In genomic region chr6:87078983-87079616, GRCh38 we compare ENCODE assay signal across 9 cellular contexts. TPM values are rescaled to one million over a fixed set of nuclear protein-coding genes. Genes with fewer than 3 reads are reported as not detected.
A peak's percentile ranks its signal among the peaks of the same experiment; 100 is the strongest.
DNase-seq lines count a peak whose midpoint lies in the region; ATAC-seq, FAIRE-seq and TF ChIP-seq lines count a peak whose summit lies in the region.
"Had no signal": no experiment of that assay in that cellular context is flagged by ENCODE, and none has a peak within 500 bp of the region (broad histone marks: within the 10 kb centered on the region; RNA-seq: fewer than 3 reads in every experiment).

No MANE protein-coding gene starts in this region.

- H3K4me2 ChIP-seq in HepG2 (ENCODE audit: low read depth, low read length), result no peak overlapping the region
- H3K4me2 ChIP-seq: BLaER1 had no signal

- no peak overlapping the region for H3K9ac ChIP-seq in HepG2 (ENCODE audit: insufficient read depth, low read depth, low read length)
- H3K9ac ChIP-seq: BLaER1 had no signal

- H3K27ac ChIP-seq in HepG2 (ENCODE audit: extremely low read length, insufficient read depth, low read length), result no peak overlapping the region
- H3K27ac ChIP-seq: BLaER1 had no signal

- peak; percentile 18 for DNase-seq in NCI-H1694 treated with DMSO at 0.1 percent for 48 hours (lab: John Stamatoyannopoulos, UW)
- no peak for DNase-seq in NCI-H1694 (lab: John Stamatoyannopoulos, UW)
- DNase-seq in NCI-H2171 (lab: John Stamatoyannopoulos, UW), result peak; percentile 32
- DNase-seq in activated CD4-positive, CD25-positive, alpha-beta regulatory T cell treated with anti-CD3 and anti-CD28 coated beads, Interleukin-2, amount 50 U/mL, for 16 hours (ENCODE audit: low read depth, low spot score), result peak; percentile 26
- DNase-seq in central memory CD4-positive, alpha-beta T cell, result peak; percentile 4
- peak; percentile 71 for DNase-seq in HepG2 (ENCODE audit: low spot score)
- peak; percentile 46 to 50 for DNase-seq in stimulated activated CD4-positive, alpha-beta T cell treated with anti-CD3 and anti-CD28 coated beads, Interleukin-4, amount 100 ng/mL, for 48 hours (ENCODE audit: low read depth in 2 of 2)

- peak; percentile 86 for TF ChIP-seq CTCF in HepG2 (CRISPR knock-in tag; IDR thresholded peaks at IDR 0.05)

- no TSS peak for BruUV-seq in HepG2 (replicated peaks; lab: Mats Ljungman, UMichigan)

- WGBS in HepG2 (ENCODE audit: low lambda C conversion rate), result 29% methylated on average over 8 of the region's 8 CpGs

- no peak for TF ChIP-seq RAD21 in HepG2 (CRISPR knock-in tag; IDR thresholded peaks at IDR 0.05)

- intact Hi-C loops in HepG2 (cut with micrococcal nuclease; ENCODE audit: unreplicated experiment), result no loop called here

- no peak overlapping the region for H3K4me3 ChIP-seq in HepG2 (replicated peaks in 1 of 3; ENCODE audit: insufficient read depth in 1 of 3, low read depth in 2 of 3, low read length in 3 of 3)
- H3K4me3 ChIP-seq: BLaER1 had no signal

- no peaks in the 10 kb centered on the region for H4K20me1 ChIP-seq in HepG2 (ENCODE audit: insufficient read depth, low read length)
- H4K20me1 ChIP-seq: BLaER1 had no signal

- TF ChIP-seq EP300 in HepG2 (IDR thresholded peaks at IDR 0.05; ENCODE audit: low read depth in 2 of 2, low read length in 2 of 2), result no peak
- TF ChIP-seq EP300 in HepG2 (CRISPR knock-in tag; IDR thresholded peaks at IDR 0.05; ENCODE audit: borderline replicate concordance), result no peak

- no peaks in the 10 kb centered on the region for H3K36me3 ChIP-seq in HepG2 (replicated peaks in 1 of 2; ENCODE audit: control insufficient read depth in 1 of 2, insufficient read depth in 2 of 2, low read length in 2 of 2)
- H3K36me3 ChIP-seq: BLaER1 had no signal

- in situ Hi-C loops in HepG2 (cut with HindIII; ENCODE audit: extremely low pct_ligation_motif_present, low pct_unique_long_range_greater_than_20kb), result no loop called here

- ATAC-seq in HG02642 (IDR thresholded peaks at IDR 0.05; ENCODE audit: poor library complexity, unreplicated experiment), result peak; percentile 84
- ATAC-seq in HepG2, result peak; percentile 99

- no peaks in the 10 kb centered on the region for H3K27me3 ChIP-seq in HepG2 (ENCODE audit: control insufficient read depth in 1 of 2, insufficient read depth in 2 of 2, low read length in 2 of 2)
- H3K27me3 ChIP-seq: BLaER1 had no signal

- peaks cover 4% of the 10 kb centered on the region; the same call in 1 of the 2 replicates for H3K4me1 ChIP-seq in HepG2 (ENCODE audit: insufficient read depth, low read length)
- H3K4me1 ChIP-seq: BLaER1 had no signal

- no peak for TF ChIP-seq POLR2A in HepG2 (IDR thresholded peaks at IDR 0.05; ENCODE audit: insufficient read depth in 1 of 2, low read depth in 2 of 2, low read length in 2 of 2)

- POLR2A ChIA-PET in HepG2 (lab: Yijun Ruan, JAX), result no interaction called here

- no peaks in the 10 kb centered on the region for H3K79me2 ChIP-seq in HepG2 (ENCODE audit: insufficient read depth, low read length)

- H3K9me3 ChIP-seq in HepG2 (ENCODE audit: low read length), result no peaks in the 10 kb centered on the region
- H3K9me3 ChIP-seq: BLaER1 had no signal

- CTCF ChIA-PET in HepG2 (lab: Yijun Ruan, JAX; ENCODE audit: low intra/inter-chr PET ratio, low total read pairs), result no interaction called here

- no peak overlapping the region for H2AFZ ChIP-seq in HepG2 (ENCODE audit: low read length)

- FAIRE-seq in HepG2 (lab: Jason Lieb, UNC), result peak; percentile 87

TF ChIP-seq in HepG2, 621 proteins besides CTCF, POLR2A, EP300 and RAD21 (continues in another document):
- no peak for TF ChIP-seq ZNF446 (CRISPR knock-in tag; IDR thresholded peaks at IDR 0.05)
- TF ChIP-seq ARID5B (CRISPR knock-in tag; IDR thresholded peaks at IDR 0.05), result 0 out of 2 replicates have a peak, but pooled peaks have one; percentile 20
- TF ChIP-seq RFXAP (CRISPR knock-in tag; IDR thresholded peaks at IDR 0.05; ENCODE audit: borderline replicate concordance), result no peak
- TF ChIP-seq CREM (IDR thresholded peaks at IDR 0.05), result no peak
- no peak for TF ChIP-seq CREM (CRISPR knock-in tag; IDR thresholded peaks at IDR 0.05)
- TF ChIP-seq MAFK (conservative IDR thresholded peaks at IDR 0.05 in 1 of 2, IDR thresholded peaks at IDR 0.05 in 1 of 2; ENCODE audit: low read length in 2 of 2), result peak; percentile 85 to 94
- no peak for TF ChIP-seq MYNN (CRISPR knock-in tag; IDR thresholded peaks at IDR 0.05; ENCODE audit: low read depth)
- TF ChIP-seq ZNF644 (CRISPR knock-in tag; IDR thresholded peaks at IDR 0.05; ENCODE audit: low read depth), result peak; percentile 50; the same call in 1 of the 2 replicates
- TF ChIP-seq STAG1 (CRISPR knock-in tag; IDR thresholded peaks at IDR 0.05), result peak; percentile 63
- peak; percentile 85 for TF ChIP-seq XRCC5 (optimal IDR thresholded peaks at IDR 0.05; ENCODE audit: low read length)
- no peak for TF ChIP-seq ZNF34 (CRISPR knock-in tag; IDR thresholded peaks at IDR 0.05; ENCODE audit: borderline replicate concordance)
- no peak for TF ChIP-seq NFKB2 (CRISPR knock-in tag; IDR thresholded peaks at IDR 0.05; ENCODE audit: borderline replicate concordance)
- no peak for TF ChIP-seq ZFP91 (CRISPR knock-in tag; IDR thresholded peaks at IDR 0.05; ENCODE audit: borderline replicate concordance)
- no peak for TF ChIP-seq ZKSCAN8 (CRISPR knock-in tag; IDR thresholded peaks at IDR 0.05; ENCODE audit: borderline replicate concordance)
- no peak for TF ChIP-seq ELF4 (CRISPR knock-in tag; IDR thresholded peaks at IDR 0.05; ENCODE audit: borderline replicate concordance)
- TF ChIP-seq ZFY (CRISPR knock-in tag; IDR thresholded peaks at IDR 0.05), result peak; percentile 30; the same call in 1 of the 2 replicates
- TF ChIP-seq ZNF556 (CRISPR knock-in tag; IDR thresholded peaks at IDR 0.05; ENCODE audit: borderline replicate concordance), result no peak

RNA-seq across cellular contexts. Expression of gene CGA, which starts 15.8 kb away (rescaled TPM):
- not detected in 2 replicates for total RNA-seq in HepG2 (2016; rRNA removed; fragmentation: Illumina TruSeq; extraction: Trizol)
- total RNA-seq in HepG2 (2016; cell fraction: cytosol; rRNA removed; fragmentation: Illumina TruSeq; extraction: Trizol; ENCODE audit: low read depth), result not detected in 2 replicates
- not detected in 2 replicates for total RNA-seq in HepG2 (2016; cell fraction: insoluble cytoplasmic fraction; rRNA removed; fragmentation: Illumina TruSeq; extraction: Trizol)
- total RNA-seq in HepG2 (2016; cell fraction: membrane; rRNA removed; fragmentation: Illumina TruSeq; extraction: Trizol), result not detected in 2 replicates
- total RNA-seq in HepG2 (2016; cell fraction: nucleus; rRNA removed; fragmentation: Illumina TruSeq; extraction: Trizol), result not detected in 2 replicates
- 0.09 TPM in 1 of 2 replicates, not detected in the other for polyA plus RNA-seq in HepG2 (2011; rRNA removed)
- polyA plus RNA-seq in HepG2 (2011; cell fraction: cytosol; rRNA removed), result 0.09 and 0.15 TPM in 2 replicates
- polyA plus RNA-seq in HepG2 (2011; cell fraction: nucleus; rRNA removed), result not detected in 2 replicates
- not detected in 2 replicates for polyA plus RNA-seq in HepG2 (2012)
- polyA plus RNA-seq in HepG2 (2016; cell fraction: cytosol; fragmentation: Illumina TruSeq; extraction: Trizol; ENCODE audit: low read depth), result not detected in 2 replicates
- not detected in 2 replicates for polyA plus RNA-seq in HepG2 (2016; cell fraction: insoluble cytoplasmic fraction; fragmentation: Illumina TruSeq; extraction: Trizol; ENCODE audit: low read depth)
- polyA plus RNA-seq in HepG2 (2016; cell fraction: membrane; fragmentation: Illumina TruSeq; extraction: Trizol; ENCODE audit: low read depth), result not detected in 2 replicates
- polyA plus RNA-seq in HepG2 (2016; cell fraction: nucleus; fragmentation: Illumina TruSeq; extraction: Trizol; ENCODE audit: insufficient read depth, low read depth), result not detected in 2 replicates
- 121 TPM in 1 of 2 replicates, not detected in the other for polyA minus RNA-seq in HepG2 (2011; rRNA and poly(A)+ RNA removed; ENCODE audit: low replicate concordance)
- 6.1 and 9.6 TPM in 2 replicates for polyA minus RNA-seq in HepG2 (2011; cell fraction: cytosol; rRNA and poly(A)+ RNA removed)
- 1.7 and 5.0 TPM in 2 replicates for polyA minus RNA-seq in HepG2 (2011; cell fraction: nucleus; rRNA and poly(A)+ RNA removed)
